9 cellular contexts compared by ENCODE assay signal in the genomic region with DNA sequence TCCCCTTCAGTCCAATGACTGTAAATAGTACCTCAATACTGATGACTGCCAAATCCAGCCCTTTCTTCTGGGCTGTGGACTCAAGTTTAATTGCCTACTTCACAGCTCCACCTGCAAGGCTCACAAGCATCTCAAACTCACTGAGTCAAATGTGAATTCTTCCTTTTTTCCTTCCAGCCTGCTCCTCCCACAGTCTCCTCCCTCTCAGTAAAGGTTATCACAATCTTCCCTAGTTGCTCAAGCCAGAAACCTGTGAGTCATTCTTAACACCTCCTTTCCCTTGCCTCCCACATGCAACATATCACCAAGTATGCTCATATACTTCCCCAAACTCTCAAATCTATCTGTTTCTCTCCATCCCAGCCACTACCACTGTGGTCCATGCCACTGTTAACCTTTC. TPM values are rescaled to one million over a fixed set of nuclear protein-coding genes. Genes with fewer than 3 reads are reported as not detected.
DNase-seq lines count a peak whose midpoint lies in the region; ATAC-seq and TF ChIP-seq lines count a peak whose summit lies in the region.
"Had no signal": no experiment of that assay in that cellular context is flagged by ENCODE, and none has a peak within 500 bp of the region (broad histone marks: within the 10 kb centered on the region; RNA-seq: fewer than 3 reads in every experiment).

No MANE protein-coding gene starts in this region.

- H3K36me3 Mint-ChIP-seq in activated CD4-positive, alpha-beta T cell treated with anti-CD3 and anti-CD28 coated beads, Interleukin-2, amount 10 ng/mL, durations not matched to agents 24 days and 14 days (ENCODE audit: low read depth): peaks cover 3% of the 10 kb centered on the region
- H3K36me3 Mint-ChIP-seq in glutamatergic neuron (ENCODE audit: unreplicated experiment): no peaks in the 10 kb centered on the region

- CTCF ChIA-PET in mammary epithelial cell (lab: Charles Lee; ENCODE audit: low non-redundant PET): no interaction called here

- no peak overlapping the region for H3K9ac ChIP-seq in mammary epithelial cell (ENCODE audit: insufficient read depth, low read length)

- no peak overlapping the region for H3K27ac ChIP-seq in mammary epithelial cell (ENCODE audit: insufficient read depth, low read depth, low read length)

- H3K4me3 ChIP-seq in mammary epithelial cell (replicated peaks in 1 of 3; ENCODE audit: insufficient read depth in 1 of 3, low read depth in 2 of 3, low read length in 3 of 3): no peak overlapping the region

- intact Hi-C loops in activated CD4-positive, alpha-beta T cell treated with anti-CD3 and anti-CD28 coated beads, Interleukin-2, amount 10 ng/mL, durations not matched to agents 24 days and 14 days (cut with micrococcal nuclease): loop anchor here (1.0 to 2.0 kb wide), 4 partner anchors 29 to 318 kb away; partner anchors contain the start of gene HIBCH
- intact Hi-C loops in mammary epithelial cell (cut with micrococcal nuclease): no loop called here

- DNase-seq in activated CD4-positive, alpha-beta T cell treated with anti-CD3 and anti-CD28 coated beads, Interleukin-2, amount 10 ng/mL, durations not matched to agents 24 days and 14 days: peak; percentile 60
- DNase-seq in activated CD4-positive, alpha-beta T cell treated with anti-CD3 and anti-CD28 coated beads, Interleukin-2, amount 50 U/mL, for 4 hours: no peak
- peak; percentile 29 for DNase-seq in NCI-H2196 treated with DMSO at 0.1 percent for 48 hours (lab: John Stamatoyannopoulos, UW; ENCODE audit: unreplicated experiment)
- DNase-seq in mammary epithelial cell: peak; percentile 81
- peak; percentile 66 for DNase-seq in renal cortical epithelial cell (ENCODE audit: low read depth)
- DNase-seq in glutamatergic neuron: no peak
- DNase-seq in NCI-H774 (lab: John Stamatoyannopoulos, UW): no peak
- DNase-seq: NCI-H2107 had no signal

- H4K20me1 ChIP-seq in mammary epithelial cell (ENCODE audit: insufficient read depth, low read length): no peaks in the 10 kb centered on the region

- H3K27me3 Mint-ChIP-seq in activated CD4-positive, alpha-beta T cell treated with anti-CD3 and anti-CD28 coated beads, Interleukin-2, amount 10 ng/mL, durations not matched to agents 24 days and 14 days: no peaks in the 10 kb centered on the region
- no peaks in the 10 kb centered on the region for H3K27me3 Mint-ChIP-seq in glutamatergic neuron (ENCODE audit: unreplicated experiment)

- no peaks in the 10 kb centered on the region for H3K9me3 ChIP-seq in mammary epithelial cell (replicated peaks; ENCODE audit: insufficient read depth, low read length)

- no TSS peak for BruUV-seq in mammary epithelial cell (replicated peaks; lab: Mats Ljungman, UMichigan)

- no peak overlapping the region for H3K4me2 ChIP-seq in mammary epithelial cell (ENCODE audit: insufficient read depth, low read depth, low read length)

- dilution Hi-C loops in mammary epithelial cell (cut with HindIII; ENCODE audit: low sequenced_read_pairs): no loop called here

- peaks cover 6% of the 10 kb centered on the region for H3K79me2 ChIP-seq in mammary epithelial cell (ENCODE audit: insufficient read depth, low read length)

- no peaks in the 10 kb centered on the region for H3K36me3 ChIP-seq in mammary epithelial cell (ENCODE audit: insufficient read depth, low read length)

- no peak for ATAC-seq in GM19463 (IDR thresholded peaks at IDR 0.05; ENCODE audit: unreplicated experiment)

- peaks cover 11% of the 10 kb centered on the region for H3K4me1 Mint-ChIP-seq in activated CD4-positive, alpha-beta T cell treated with anti-CD3 and anti-CD28 coated beads, Interleukin-2, amount 10 ng/mL, durations not matched to agents 24 days and 14 days
- H3K4me1 Mint-ChIP-seq in glutamatergic neuron (ENCODE audit: low read depth, unreplicated experiment): no peaks in the 10 kb centered on the region

- no peak for TF ChIP-seq CTCF in mammary epithelial cell (conservative IDR thresholded peaks at IDR 0.05 in 1 of 2, IDR thresholded peaks at IDR 0.05 in 1 of 2; ENCODE audit: extremely low read depth in 1 of 2, insufficient read depth in 1 of 2, low read depth in 1 of 2, low read length in 2 of 2)
- no peak for TF ChIP-seq CTCF in glutamatergic neuron (IDR thresholded peaks at IDR 0.05; ENCODE audit: partially characterized antibody, unreplicated experiment)

- no peak overlapping the region for H3K4me3 Mint-ChIP-seq in activated CD4-positive, alpha-beta T cell treated with anti-CD3 and anti-CD28 coated beads, Interleukin-2, amount 10 ng/mL, durations not matched to agents 24 days and 14 days
- H3K4me3 Mint-ChIP-seq in glutamatergic neuron (ENCODE audit: unreplicated experiment): no peak overlapping the region

- H3K9me3 Mint-ChIP-seq in activated CD4-positive, alpha-beta T cell treated with anti-CD3 and anti-CD28 coated beads, Interleukin-2, amount 10 ng/mL, durations not matched to agents 24 days and 14 days: no peaks in the 10 kb centered on the region
- H3K9me3 Mint-ChIP-seq in glutamatergic neuron (ENCODE audit: unreplicated experiment): peaks cover 9% of the 10 kb centered on the region

- no peaks in the 10 kb centered on the region for H3K27me3 ChIP-seq in mammary epithelial cell (ENCODE audit: insufficient read depth, low read length)

- peaks cover 24% of the 10 kb centered on the region for H3K4me1 ChIP-seq in mammary epithelial cell (ENCODE audit: insufficient read depth, low read length)

- no peak overlapping the region for H3K27ac Mint-ChIP-seq in activated CD4-positive, alpha-beta T cell treated with anti-CD3 and anti-CD28 coated beads, Interleukin-2, amount 10 ng/mL, durations not matched to agents 24 days and 14 days
- H3K27ac Mint-ChIP-seq in glutamatergic neuron (ENCODE audit: unreplicated experiment): no peak overlapping the region

- in situ Hi-C loops in mammary epithelial cell (cut with MboI; ENCODE audit: low sequenced_read_pairs in 2 of 2): no loop called here

- no peak overlapping the region for H2AFZ ChIP-seq in mammary epithelial cell (ENCODE audit: low read depth, low read length)

RNA-seq across cellular contexts. Expression of gene MFSD6, which starts 3.7 kb away (rescaled TPM):
- 44.6 and 45.3 TPM in 2 replicates for total RNA-seq in activated CD4-positive, alpha-beta T cell treated with anti-CD3 and anti-CD28 coated beads, Interleukin-2, amount 10 ng/mL, durations not matched to agents 24 days and 14 days
- total RNA-seq in mammary epithelial cell: 10 to 100 TPM; 33.7 to 71.7 TPM
- polyA plus RNA-seq in mammary epithelial cell: 21.2 TPM
- polyA minus RNA-seq in mammary epithelial cell: 34.0 TPM
- total RNA-seq in renal cortical epithelial cell: 30.2 and 32.3 TPM in 2 replicates
- 31.0 TPM for total RNA-seq in glutamatergic neuron (ENCODE audit: unreplicated experiment)

Comparison
In these comparisons a context has a peak if more than half of its experiments do, and no peak if none do; other contexts are left out.
1. DNase-seq: peak in activated CD4-positive, alpha-beta T cell treated with anti-CD3 and anti-CD28 coated beads, Interleukin-2, amount 10 ng/mL, durations not matched to agents 24 days and 14 days (single experiment), NCI-H2196 treated with DMSO at 0.1 percent for 48 hours (single experiment), mammary epithelial cell (single experiment) and renal cortical epithelial cell (single experiment); none in activated CD4-positive, alpha-beta T cell treated with anti-CD3 and anti-CD28 coated beads, Interleukin-2, amount 50 U/mL, for 4 hours (0 of 2), glutamatergic neuron (single experiment) and NCI-H774 (single experiment).